In genomic region chrX:43728002-43728401, GRCh38 we compare ENCODE assay signal across 21 cellular contexts.
"Had no signal": no experiment of that assay in that cellular context is flagged by ENCODE, and none has a peak within 500 bp of the region (broad histone marks: within the 10 kb centered on the region; RNA-seq: fewer than 3 reads in every experiment).

No MANE protein-coding gene starts in this region.

- H2AFZ ChIP-seq: PC-9 had no signal

- H3K36me3 Mint-ChIP-seq: activated naive CD4-positive, alpha-beta T cell treated with anti-CD3 and anti-CD28 coated beads, Interleukin-2, amount 50 U/mL, for 24 hours had no signal

- H3K4me1 Mint-ChIP-seq: activated B cell treated with CpG ODN at 0.5 μM for 24 hours; activated CD4-positive, alpha-beta T cell treated with anti-CD3 and anti-CD28 coated beads, Interleukin-2, amount 10 ng/mL, durations not matched to agents 24 days and 14 days; activated naive CD4-positive, alpha-beta T cell treated with anti-CD3 and anti-CD28 coated beads, Interleukin-2, amount 50 U/mL, for 24 hours; brain; central memory CD8-positive, alpha-beta T cell had no signal

- DNase-seq: activated B cell treated with CpG ODN at 0.5 μM for 24 hours; activated CD4-positive, alpha-beta T cell treated with anti-CD3 and anti-CD28 coated beads for 1 hour; activated CD4-positive, alpha-beta T cell treated with anti-CD3 and anti-CD28 coated beads, Interleukin-2, amount 10 ng/mL, durations not matched to agents 24 days and 14 days; activated CD4-positive, alpha-beta T cell treated with anti-CD3 and anti-CD28 coated beads, Interleukin-2, amount 50 U/mL, for 48 hours; activated T-cell treated with anti-CD3 and anti-CD28 coated beads, Interleukin-2, amount 50 U/mL, for 72 hours; amniotic stem cell; Kasumi-1; KBM-7; NCI-H1048; NCI-H1694; NCI-H2107; NCI-H2171 treated with DMSO at 0.1 percent for 48 hours; NCI-H345; NCI-H69; PC-9; SHP77 treated with DMSO at 0.1 percent for 48 hours; T-helper 9 cell had no signal

- H3K27me3 Mint-ChIP-seq: activated B cell treated with CpG ODN at 0.5 μM for 24 hours; activated CD4-positive, alpha-beta T cell treated with anti-CD3 and anti-CD28 coated beads, Interleukin-2, amount 10 ng/mL, durations not matched to agents 24 days and 14 days; activated naive CD4-positive, alpha-beta T cell treated with anti-CD3 and anti-CD28 coated beads, Interleukin-2, amount 50 U/mL, for 24 hours; central memory CD8-positive, alpha-beta T cell had no signal

- H3K4me2 ChIP-seq: PC-9 had no signal

- H3K4me3 Mint-ChIP-seq: activated B cell treated with CpG ODN at 0.5 μM for 24 hours; activated CD4-positive, alpha-beta T cell treated with anti-CD3 and anti-CD28 coated beads, Interleukin-2, amount 10 ng/mL, durations not matched to agents 24 days and 14 days; activated naive CD4-positive, alpha-beta T cell treated with anti-CD3 and anti-CD28 coated beads, Interleukin-2, amount 50 U/mL, for 24 hours; activated T-cell treated with anti-CD3 and anti-CD28 coated beads, Interleukin-2, amount 50 U/mL, for 72 hours; brain; central memory CD8-positive, alpha-beta T cell; T-helper 1 cell treated with Interleukin-12 subunit alpha and Interleukin-12 subunit beta and Interleukin-4 antibody, amounts not matched to agents 30 μg/mL and 1 μg/mL, for 36 hours had no signal

- H3K27ac Mint-ChIP-seq: activated B cell treated with CpG ODN at 0.5 μM for 24 hours; activated CD4-positive, alpha-beta T cell treated with anti-CD3 and anti-CD28 coated beads, Interleukin-2, amount 10 ng/mL, durations not matched to agents 24 days and 14 days; activated naive CD4-positive, alpha-beta T cell treated with anti-CD3 and anti-CD28 coated beads, Interleukin-2, amount 50 U/mL, for 24 hours; activated T-cell treated with anti-CD3 and anti-CD28 coated beads, Interleukin-2, amount 50 U/mL, for 72 hours; brain; T-helper 1 cell treated with Interleukin-12 subunit alpha and Interleukin-12 subunit beta and Interleukin-4 antibody, amounts not matched to agents 30 μg/mL and 1 μg/mL, for 36 hours had no signal

- H3K9me3 Mint-ChIP-seq: activated B cell treated with CpG ODN at 0.5 μM for 24 hours; activated CD4-positive, alpha-beta T cell treated with anti-CD3 and anti-CD28 coated beads, Interleukin-2, amount 10 ng/mL, durations not matched to agents 24 days and 14 days; activated naive CD4-positive, alpha-beta T cell treated with anti-CD3 and anti-CD28 coated beads, Interleukin-2, amount 50 U/mL, for 24 hours; central memory CD8-positive, alpha-beta T cell; T-helper 1 cell treated with Interleukin-12 subunit alpha and Interleukin-12 subunit beta and Interleukin-4 antibody, amounts not matched to agents 30 μg/mL and 1 μg/mL, for 36 hours had no signal

- H3K4me3 ChIP-seq: PC-9 had no signal

- H3K27ac ChIP-seq: PC-9 had no signal
